ENCODE assay signal across 34 cellular contexts in the genomic region with DNA sequence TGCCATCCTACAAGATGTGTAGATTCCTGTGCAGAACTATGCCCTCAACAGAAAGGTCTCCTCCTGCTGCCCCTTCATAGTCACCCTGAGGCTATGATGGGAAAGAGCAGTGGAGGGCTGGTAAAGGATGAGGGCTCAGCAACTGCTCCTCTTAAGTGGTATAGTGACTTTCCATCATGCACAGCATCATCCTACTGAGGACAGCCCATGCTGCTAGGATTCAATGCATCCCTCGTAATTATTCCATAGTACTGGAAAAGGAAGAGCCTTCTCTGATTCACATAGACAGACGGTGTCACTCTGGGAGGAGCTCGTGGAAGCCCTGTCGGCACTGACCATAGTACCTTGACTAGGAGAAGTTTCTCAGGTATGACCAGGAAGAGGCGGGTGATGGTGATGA.
"Had no signal": no experiment of that assay in that cellular context is flagged by ENCODE, and none has a peak within 500 bp of the region (broad histone marks: within the 10 kb centered on the region; RNA-seq: fewer than 3 reads in every experiment).

No MANE protein-coding gene starts in this region.

- H3K4me3 ChIP-seq: MG63 had no signal

- H3K9me3 ChIP-seq: MG63 had no signal

- H3K36me3 ChIP-seq: MG63 had no signal

- DNase-seq: Karpas-422, Kasumi-1, MG63, MM.1S, MV-4-11, NCI-H1048, NCI-H1092, NCI-H1092 treated with DMSO at 0.1 percent for 48 hours, NCI-H1105, NCI-H1105 treated with DMSO at 0.1 percent for 48 hours, NCI-H1417, NCI-H1417 treated with DMSO at 0.1 percent for 48 hours, NCI-H1436, NCI-H1436 treated with DMSO at 0.1 percent for 48 hours, NCI-H146, NCI-H1694, NCI-H1694 treated with DMSO at 0.1 percent for 48 hours, NCI-H187, NCI-H187 treated with DMSO at 0.1 percent for 48 hours, NCI-H1930, NCI-H2029, NCI-H2029 treated with DMSO at 0.1 percent for 48 hours, NCI-H2081, NCI-H2081 treated with DMSO at 0.1 percent for 48 hours, NCI-H2107, NCI-H2171, NCI-H2171 treated with DMSO at 0.1 percent for 48 hours, NCI-H2227 treated with DMSO at 0.1 percent for 48 hours, NCI-H226, NCI-H345, NCI-H446, NCI-H446 treated with DMSO at 0.1 percent for 48 hours, NCI-H510A, NCI-H510A treated with DMSO at 0.1 percent for 48 hours had no signal
